9 cellular contexts compared by ENCODE assay signal in genomic region chr3:68306571-68306970, GRCh38.
A peak's percentile ranks its signal among the peaks of the same experiment; 100 is the strongest.
DNase-seq lines count a peak whose midpoint lies in the region; ATAC-seq, FAIRE-seq and TF ChIP-seq lines count a peak whose summit lies in the region.
"Had no signal": no experiment of that assay in that cellular context is flagged by ENCODE, and none has a peak within 500 bp of the region (broad histone marks: within the 10 kb centered on the region; RNA-seq: fewer than 3 reads in every experiment).

No MANE protein-coding gene starts in this region.

- H3K9me3 ChIP-seq in K562 (replicated peaks; ENCODE audit: control insufficient read depth, insufficient read depth, low read depth, low read length), result no peaks in the 10 kb centered on the region

- no peak for TF ChIP-seq RAD21 in Ishikawa (IDR thresholded peaks at IDR 0.05; ENCODE audit: low read depth)
- no peak for TF ChIP-seq RAD21 in K562 (CRISPR knock-in tag; conservative IDR thresholded peaks at IDR 0.05 in 1 of 2, IDR thresholded peaks at IDR 0.05 in 1 of 2)

- no peak overlapping the region for H3K4me2 ChIP-seq in K562 (ENCODE audit: insufficient read depth, low read length)

- no peaks in the 10 kb centered on the region for H3K4me1 Mint-ChIP-seq in nephron progenitor cell
- no peaks in the 10 kb centered on the region for H3K4me1 Mint-ChIP-seq in activated T-helper 1 cell treated with anti-CD3 and anti-CD28 coated beads, Interleukin-12 subunit alpha, Interleukin-12 subunit beta, Interleukin-2, Interleukin-4 antibody, amounts not matched to agents 30 ng/mL and 10 ng/mL and 1 ng/mL, durations not matched to agents 14 hours and 24 hours and 36 hours (ENCODE audit: low read depth)
- H3K4me1 Mint-ChIP-seq: central memory CD8-positive, alpha-beta T cell; naive B cell had no signal

- H3K9me3 Mint-ChIP-seq in nephron progenitor cell, result no peaks in the 10 kb centered on the region
- H3K9me3 Mint-ChIP-seq in activated T-helper 1 cell treated with anti-CD3 and anti-CD28 coated beads, Interleukin-12 subunit alpha, Interleukin-12 subunit beta, Interleukin-2, Interleukin-4 antibody, amounts not matched to agents 30 ng/mL and 10 ng/mL and 1 ng/mL, durations not matched to agents 14 hours and 24 hours and 36 hours, result peaks cover 7% of the 10 kb centered on the region
- H3K9me3 Mint-ChIP-seq: central memory CD8-positive, alpha-beta T cell had no signal

- H3K36me3 ChIP-seq in K562 (ENCODE audit: control insufficient read depth, insufficient read depth, low read length), result no peaks in the 10 kb centered on the region

- peak; percentile 5 for DNase-seq in GM13977 (ENCODE audit: low spot score)
- peak; percentile 7 to 15 (median 10) for DNase-seq in K562 (ENCODE audit: extremely low read depth in 1 of 4, low spot score in 3 of 4)
- DNase-seq in nephron progenitor cell, result peak; percentile 73
- DNase-seq in effector CD8-positive, alpha-beta T cell (lab: John Stamatoyannopoulos, UW), result no peak
- no peak for DNase-seq in NCI-H2171 treated with DMSO at 0.1 percent for 48 hours (lab: John Stamatoyannopoulos, UW)
- no peak for DNase-seq in activated T-helper 1 cell treated with anti-CD3 and anti-CD28 coated beads, Interleukin-12 subunit alpha, Interleukin-12 subunit beta, Interleukin-2, Interleukin-4 antibody, amounts not matched to agents 30 ng/mL and 10 ng/mL and 1 ng/mL, durations not matched to agents 14 hours and 24 hours and 36 hours (ENCODE audit: low spot score)
- DNase-seq: naive B cell had no signal

- WGBS in K562 (ENCODE audit: insufficient coverage, low coverage, missing lambda C conversion rate), result 4% methylated on average over 2 of the region's 2 CpGs

- CTCF ChIA-PET in K562 (lab: Yijun Ruan, JAX; ENCODE audit: low intra/inter-chr PET ratio), result no interaction called here

- no peak for ATAC-seq in K562

- intact Hi-C loops in K562 (cut with micrococcal nuclease), result no loop called here
- intact Hi-C loops in activated T-helper 1 cell treated with anti-CD3 and anti-CD28 coated beads, Interleukin-12 subunit alpha, Interleukin-12 subunit beta, Interleukin-2, Interleukin-4 antibody, amounts not matched to agents 30 ng/mL and 10 ng/mL and 1 ng/mL, durations not matched to agents 14 hours and 24 hours and 36 hours (cut with micrococcal nuclease), result no loop called here

- no peak overlapping the region for H3K4me3 ChIP-seq in K562

- TF ChIP-seq POLR2A in K562 (conservative IDR thresholded peaks at IDR 0.05), result no peak

- no peaks in the 10 kb centered on the region for H3K9me1 ChIP-seq in K562 (ENCODE audit: control insufficient read depth, insufficient read depth, low read length)

- TF ChIP-seq EP300 in Ishikawa (IDR thresholded peaks at IDR 0.05; ENCODE audit: borderline replicate concordance), result no peak
- no peak for TF ChIP-seq EP300 in K562 (IDR thresholded peaks at IDR 0.05; ENCODE audit: low read length)

- H2AFZ ChIP-seq in K562 (ENCODE audit: low read depth, low read length), result no peak overlapping the region

- FAIRE-seq in K562 (lab: Jason Lieb, UNC), result no peak

- no peaks in the 10 kb centered on the region for H3K27me3 Mint-ChIP-seq in nephron progenitor cell (ENCODE audit: low read depth, poor library complexity)
- H3K27me3 Mint-ChIP-seq in activated T-helper 1 cell treated with anti-CD3 and anti-CD28 coated beads, Interleukin-12 subunit alpha, Interleukin-12 subunit beta, Interleukin-2, Interleukin-4 antibody, amounts not matched to agents 30 ng/mL and 10 ng/mL and 1 ng/mL, durations not matched to agents 14 hours and 24 hours and 36 hours (ENCODE audit: insufficient read depth), result no peaks in the 10 kb centered on the region
- H3K27me3 Mint-ChIP-seq: central memory CD8-positive, alpha-beta T cell; naive B cell had no signal

- H3K27me3 ChIP-seq in K562 (ENCODE audit: control insufficient read depth in 2 of 2, insufficient read depth in 2 of 2, low read length in 2 of 2), result no peaks in the 10 kb centered on the region

- H4K20me1 ChIP-seq in K562 (replicated peaks; ENCODE audit: control insufficient read depth, insufficient read depth, low read length), result no peaks in the 10 kb centered on the region

- H3K4me1 ChIP-seq in K562 (replicated peaks in 1 of 2; ENCODE audit: control insufficient read depth in 2 of 2, insufficient read depth in 2 of 2, low read length in 2 of 2), result no peaks in the 10 kb centered on the region

- in situ Hi-C loops in GM13977 (cut with MboI; ENCODE audit: low pct_unique_long_range_greater_than_20kb, low sequenced_read_pairs, unreplicated experiment) (no loop called here), K562 (cut with MboI) (no loop called here)

- H3K79me2 ChIP-seq in K562 (ENCODE audit: control insufficient read depth, insufficient read depth, low read length), result no peaks in the 10 kb centered on the region

- TF ChIP-seq CTCF in GM13977 (IDR thresholded peaks at IDR 0.05; ENCODE audit: extremely low read depth, insufficient read depth, missing control alignments), result no peak
- no peak for TF ChIP-seq CTCF in K562 (IDR thresholded peaks at IDR 0.05 in 2 of 3, conservative IDR thresholded peaks at IDR 0.05 in 1 of 3; ENCODE audit: insufficient read depth in 2 of 3, low read depth in 1 of 3, low read length in 3 of 3)
- no peak for TF ChIP-seq CTCF in nephron progenitor cell (IDR thresholded peaks at IDR 0.05)

- BruUV-seq in K562 (replicated peaks; lab: Mats Ljungman, UMichigan), result no TSS peak

- H3K27ac ChIP-seq in K562 (ENCODE audit: extremely low read depth, low read depth, low read length), result no peak overlapping the region

- POLR2A ChIA-PET in K562 (lab: Yijun Ruan, JAX), result no interaction called here

- no peaks in the 10 kb centered on the region for H3K36me3 Mint-ChIP-seq in nephron progenitor cell (ENCODE audit: low read depth)
- H3K36me3 Mint-ChIP-seq in activated T-helper 1 cell treated with anti-CD3 and anti-CD28 coated beads, Interleukin-12 subunit alpha, Interleukin-12 subunit beta, Interleukin-2, Interleukin-4 antibody, amounts not matched to agents 30 ng/mL and 10 ng/mL and 1 ng/mL, durations not matched to agents 14 hours and 24 hours and 36 hours (ENCODE audit: low read depth), result no peaks in the 10 kb centered on the region
- H3K36me3 Mint-ChIP-seq: naive B cell had no signal

- H3K27ac Mint-ChIP-seq in nephron progenitor cell, result no peak overlapping the region
- H3K27ac Mint-ChIP-seq in activated T-helper 1 cell treated with anti-CD3 and anti-CD28 coated beads, Interleukin-12 subunit alpha, Interleukin-12 subunit beta, Interleukin-2, Interleukin-4 antibody, amounts not matched to agents 30 ng/mL and 10 ng/mL and 1 ng/mL, durations not matched to agents 14 hours and 24 hours and 36 hours, result no peak overlapping the region
- H3K27ac Mint-ChIP-seq: naive B cell had no signal

- H3K4me3 Mint-ChIP-seq in nephron progenitor cell, result no peak overlapping the region
- H3K4me3 Mint-ChIP-seq in activated T-helper 1 cell treated with anti-CD3 and anti-CD28 coated beads, Interleukin-12 subunit alpha, Interleukin-12 subunit beta, Interleukin-2, Interleukin-4 antibody, amounts not matched to agents 30 ng/mL and 10 ng/mL and 1 ng/mL, durations not matched to agents 14 hours and 24 hours and 36 hours, result no peak overlapping the region
- H3K4me3 Mint-ChIP-seq: central memory CD8-positive, alpha-beta T cell had no signal

- H3K9ac ChIP-seq in K562 (ENCODE audit: insufficient read depth in 1 of 2, low read depth in 2 of 2, low read length in 2 of 2), result no peak overlapping the region

TF ChIP-seq in K562, 482 proteins besides CTCF, POLR2A, EP300 and RAD21 (continues in another document):
- TF ChIP-seq HOXB6 (CRISPR knock-in tag; IDR thresholded peaks at IDR 0.05; ENCODE audit: borderline replicate concordance), result no peak
- no peak for TF ChIP-seq CHAMP1 (IDR thresholded peaks at IDR 0.05)
- TF ChIP-seq REST (CRISPR knock-in tag; IDR thresholded peaks at IDR 0.05; ENCODE audit: low read depth), result peak; percentile 85
- TF ChIP-seq EHMT2 (IDR thresholded peaks at IDR 0.05), result 0 out of 2 replicates have a peak, but pooled peaks have one; percentile 26

Comparison
In these comparisons a context has a peak if more than half of its experiments do, and no peak if none do; other contexts are left out.
1. DNase-seq: peak in GM13977 (single experiment), K562 (4 of 4) and nephron progenitor cell (single experiment); none in effector CD8-positive, alpha-beta T cell (single experiment), NCI-H2171 treated with DMSO at 0.1 percent for 48 hours (single experiment) and activated T-helper 1 cell treated with anti-CD3 and anti-CD28 coated beads, Interleukin-12 subunit alpha, Interleukin-12 subunit beta, Interleukin-2, Interleukin-4 antibody, amounts not matched to agents 30 ng/mL and 10 ng/mL and 1 ng/mL, durations not matched to agents 14 hours and 24 hours and 36 hours (single experiment).